In genomic region chr15:94135748-94136147, GRCh38 we compare ENCODE assay signal across 17 cellular contexts.
DNase-seq lines count a peak whose midpoint lies in the region; ATAC-seq and TF ChIP-seq lines count a peak whose summit lies in the region.
"Had no signal": no experiment of that assay in that cellular context is flagged by ENCODE, and none has a peak within 500 bp of the region (broad histone marks: within the 10 kb centered on the region; RNA-seq: fewer than 3 reads in every experiment).

No MANE protein-coding gene starts in this region.

- ATAC-seq in HG02571 (IDR thresholded peaks at IDR 0.05; ENCODE audit: unreplicated experiment) = no peak
- ATAC-seq: heart left ventricle had no signal

- H3K27ac Mint-ChIP-seq in MCF 10A (ENCODE audit: low read depth, unreplicated experiment) (no peak overlapping the region), chondrocyte (ENCODE audit: unreplicated experiment) (no peak overlapping the region), type B pancreatic cell (no peak overlapping the region)

- H3K27me3 Mint-ChIP-seq in MCF 10A (ENCODE audit: insufficient read depth, unreplicated experiment) (peaks cover 40% of the 10 kb centered on the region), chondrocyte (ENCODE audit: low read depth) (peaks cover 33% of the 10 kb centered on the region), type B pancreatic cell (peaks cover 3% of the 10 kb centered on the region)

- intact Hi-C loops in MCF 10A (cut with micrococcal nuclease) (no loop called here), breast epithelium (cut with DNase I; ENCODE audit: low total_unique reads) (no loop called here)

- no peak overlapping the region for H3K4me3 ChIP-seq in breast epithelium
- H3K4me3 ChIP-seq: heart left ventricle had no signal

- H3K9me3 ChIP-seq in breast epithelium = peaks cover 0 to 5% of the 10 kb centered on the region in 2 donors

- H3K27me3 ChIP-seq in breast epithelium = no peaks in the 10 kb centered on the region

- no TSS peak for BruUV-seq in MCF 10A (replicated peaks; lab: Mats Ljungman, UMichigan)

- peak; percentile 42 for DNase-seq in MCF 10A (ENCODE audit: unreplicated experiment)
- no peak for DNase-seq in breast epithelium (ENCODE audit: low spot score in 2 of 2)
- DNase-seq in NCI-H69 (lab: John Stamatoyannopoulos, UW) = peak; percentile 14
- no peak for DNase-seq in chondrocyte (ENCODE audit: low spot score)
- no peak for DNase-seq in type B pancreatic cell (ENCODE audit: extremely low spot score, unreplicated experiment)
- DNase-seq in DMS79 (lab: John Stamatoyannopoulos, UW) = no peak
- DNase-seq in NCI-H1048 (lab: John Stamatoyannopoulos, UW) = no peak
- DNase-seq: activated CD8-positive, alpha-beta memory T cell treated with anti-CD3 and anti-CD28 coated beads for 24 hours; activated naive CD4-positive, alpha-beta T cell; caudate nucleus; heart left ventricle; kidney glomerular epithelial cell; NCI-H774; stimulated activated CD4-positive, alpha-beta T cell treated with anti-CD3 and anti-CD28 coated beads, Interleukin-1b, Interleukin-23, amount 100 ng/mL, for 48 hours; stimulated activated CD8-positive, alpha-beta memory T cell treated with anti-CD3 and anti-CD28 coated beads, Interleukin-4, amount 100 ng/mL, for 48 hours; WERI-Rb-1 had no signal

- H3K9me3 Mint-ChIP-seq in MCF 10A (ENCODE audit: unreplicated experiment) (no peaks in the 10 kb centered on the region), chondrocyte (ENCODE audit: low read depth) (peaks cover 5% of the 10 kb centered on the region), type B pancreatic cell (no peaks in the 10 kb centered on the region)

- H3K36me3 ChIP-seq in breast epithelium = no peaks in the 10 kb centered on the region
- H3K36me3 ChIP-seq: heart left ventricle, WERI-Rb-1 had no signal

- H3K4me1 ChIP-seq in breast epithelium = no peaks in the 10 kb centered on the region
- H3K4me1 ChIP-seq: heart left ventricle had no signal

- POLR2A ChIA-PET in MCF 10A (lab: Yijun Ruan, JAX) = interaction anchor here (0.6 kb wide), 1 partner anchor 658 kb away, joined by 3 read pairs; no protein-coding TSS in a partner anchor

- H3K4me1 Mint-ChIP-seq in MCF 10A (ENCODE audit: insufficient read depth, unreplicated experiment) = no peaks in the 10 kb centered on the region
- peaks cover 6% of the 10 kb centered on the region for H3K4me1 Mint-ChIP-seq in chondrocyte (ENCODE audit: low read depth)
- no peaks in the 10 kb centered on the region for H3K4me1 Mint-ChIP-seq in type B pancreatic cell (ENCODE audit: unreplicated experiment)

- TF ChIP-seq CTCF in MCF 10A (IDR thresholded peaks at IDR 0.05; ENCODE audit: unreplicated experiment) (no peak), breast epithelium (IDR thresholded peaks at IDR 0.05) (no peak), chondrocyte (IDR thresholded peaks at IDR 0.05) (peak; percentile 36), type B pancreatic cell (conservative IDR thresholded peaks at IDR 0.05) (peak; percentile 63)

- H3K36me3 Mint-ChIP-seq in MCF 10A (ENCODE audit: insufficient read depth, unreplicated experiment) (no peaks in the 10 kb centered on the region), chondrocyte (ENCODE audit: low read depth) (no peaks in the 10 kb centered on the region), type B pancreatic cell (no peaks in the 10 kb centered on the region)

- TF ChIP-seq POLR2A in breast epithelium (IDR thresholded peaks at IDR 0.05) = no peak

- no peak overlapping the region for H3K27ac ChIP-seq in breast epithelium
- H3K27ac ChIP-seq: heart left ventricle, WERI-Rb-1 had no signal

- CTCF ChIA-PET in MCF 10A (lab: Yijun Ruan, JAX) = interaction anchor here (1.0 to 1.2 kb wide), 4 partner anchors 16 to 1106 kb away, joined by 3 to 6 read pairs (median 4); no protein-coding TSS in a partner anchor

- H3K4me3 Mint-ChIP-seq in MCF 10A (ENCODE audit: unreplicated experiment) (no peak overlapping the region), chondrocyte (ENCODE audit: unreplicated experiment) (no peak overlapping the region), type B pancreatic cell (no peak overlapping the region)

Comparison
In these comparisons a context has a peak if more than half of its experiments do, and no peak if none do; other contexts are left out.
1. DNase-seq: peak in MCF 10A (single experiment) and NCI-H69 (single experiment); none in breast epithelium (0 of 2), chondrocyte (single experiment), type B pancreatic cell (single experiment), DMS79 (single experiment) and NCI-H1048 (single experiment).
2. CTCF ChIP-seq: peak in chondrocyte (single experiment) and type B pancreatic cell (single experiment); none in MCF 10A (single experiment) and breast epithelium (0 of 3).